36 cellular contexts compared by ENCODE assay signal in genomic region chr2:27412419-27413152, GRCh38. TPM values are rescaled to one million over a fixed set of nuclear protein-coding genes. Genes with fewer than 3 reads are reported as not detected.
"Had no signal": no experiment of that assay in that cellular context is flagged by ENCODE, and none has a peak within 500 bp of the region (broad histone marks: within the 10 kb centered on the region; RNA-seq: fewer than 3 reads in every experiment).

No MANE protein-coding gene starts in this region.

- H3K27me3 Mint-ChIP-seq: activated B cell treated with CpG ODN at 0.5 μM for 24 hours; activated CD4-positive, alpha-beta memory T cell treated with anti-CD3 and anti-CD28 coated beads for 36 hours had no signal

- DNase-seq: activated B cell treated with CpG ODN at 0.5 μM for 24 hours; activated CD4-positive, alpha-beta memory T cell treated with anti-CD3 and anti-CD28 coated beads for 36 hours; activated CD4-positive, alpha-beta T cell treated with anti-CD3 and anti-CD28 coated beads for 4 hours; activated CD4-positive, alpha-beta T cell treated with anti-CD3 and anti-CD28 coated beads, Interleukin-2, amount 50 U/mL, for 1 hour; activated CD4-positive, CD25-positive, alpha-beta regulatory T cell treated with anti-CD3 and anti-CD28 coated beads, Interleukin-2, amount 50 U/mL, for 72 hours; activated CD8-positive, alpha-beta memory T cell treated with anti-CD3 and anti-CD28 coated beads, Interleukin-2, amount 50 U/mL, for 4 hours; activated gamma-delta T cell treated with Interleukin-2 at 50 U/mL for 16 hours; activated naive CD4-positive, alpha-beta T cell treated with anti-CD3 and anti-CD28 coated beads for 36 hours; activated T-cell treated with anti-CD3 and anti-CD28 coated beads for 4 hours; activated T-cell treated with anti-CD3 and anti-CD28 coated beads, Interleukin-2, amount 50 U/mL, for 4 hours; adrenal gland; body of pancreas; MM.1S; MV-4-11; NCI-H1092; NCI-H1436 treated with DMSO at 0.1 percent for 48 hours; NCI-H1694 treated with DMSO at 0.1 percent for 48 hours; NCI-H2029; NCI-H345; NCI-H524 treated with DMSO at 0.1 percent for 48 hours; NCI-H748 treated with DMSO at 0.1 percent for 48 hours; NK-92 treated with Interleukin-12 subunit alpha and Interleukin-12 subunit beta, amount 100 ng/mL, for 24 hours; PC-3; Peyer's patch; Right ventricle myocardium superior; RPMI8226; SW 1271; T-helper 1 cell; T-helper 2 cell; T-helper 9 cell had no signal

- H3K9me3 Mint-ChIP-seq: activated B cell treated with CpG ODN at 0.5 μM for 24 hours; activated CD4-positive, alpha-beta memory T cell treated with anti-CD3 and anti-CD28 coated beads for 36 hours; activated naive CD4-positive, alpha-beta T cell treated with anti-CD3 and anti-CD28 coated beads for 36 hours; activated T-cell treated with anti-CD3 and anti-CD28 coated beads, Interleukin-2, amount 50 U/mL, for 4 hours; activated T-helper 1 cell treated with anti-CD3 and anti-CD28 coated beads, Interleukin-12 subunit alpha, Interleukin-12 subunit beta, Interleukin-2, Interleukin-4 antibody, amounts not matched to agents 30 ng/mL and 10 ng/mL and 1 ng/mL, durations not matched to agents 14 hours and 24 hours and 36 hours had no signal

- H3K4me3 Mint-ChIP-seq: activated B cell treated with CpG ODN at 0.5 μM for 24 hours; activated CD4-positive, alpha-beta memory T cell treated with anti-CD3 and anti-CD28 coated beads for 36 hours; activated naive CD4-positive, alpha-beta T cell treated with anti-CD3 and anti-CD28 coated beads for 36 hours; activated T-cell treated with anti-CD3 and anti-CD28 coated beads, Interleukin-2, amount 50 U/mL, for 4 hours; activated T-helper 1 cell treated with anti-CD3 and anti-CD28 coated beads, Interleukin-12 subunit alpha, Interleukin-12 subunit beta, Interleukin-2, Interleukin-4 antibody, amounts not matched to agents 30 ng/mL and 10 ng/mL and 1 ng/mL, durations not matched to agents 14 hours and 24 hours and 36 hours had no signal

- ATAC-seq: activated naive CD4-positive, alpha-beta T cell treated with anti-CD3 and anti-CD28 coated beads, Interleukin-2, amount 50 U/mL, for 72 hours; activated T-cell treated with anti-CD3 and anti-CD28 coated beads, Interleukin-2, amount 50 U/mL, for 4 hours; body of pancreas; PC-3 had no signal

- H3K27me3 ChIP-seq: adrenal gland, body of pancreas, breast epithelium, Peyer's patch had no signal

- FAIRE-seq: astrocyte had no signal

- H3K27ac Mint-ChIP-seq: activated B cell treated with CpG ODN at 0.5 μM for 24 hours; activated CD4-positive, alpha-beta memory T cell treated with anti-CD3 and anti-CD28 coated beads for 36 hours; activated naive CD4-positive, alpha-beta T cell treated with anti-CD3 and anti-CD28 coated beads for 36 hours; activated naive CD4-positive, alpha-beta T cell treated with anti-CD3 and anti-CD28 coated beads, Interleukin-2, amount 50 U/mL, for 72 hours; activated T-helper 1 cell treated with anti-CD3 and anti-CD28 coated beads, Interleukin-12 subunit alpha, Interleukin-12 subunit beta, Interleukin-2, Interleukin-4 antibody, amounts not matched to agents 30 ng/mL and 10 ng/mL and 1 ng/mL, durations not matched to agents 14 hours and 24 hours and 36 hours had no signal

- H3K9me3 ChIP-seq: adrenal gland, body of pancreas, breast epithelium, Peyer's patch had no signal

- H3K36me3 ChIP-seq: adrenal gland, breast epithelium, Peyer's patch had no signal

- H3K4me3 ChIP-seq: adrenal gland, body of pancreas, breast epithelium, Peyer's patch had no signal

- H3K27ac ChIP-seq: adrenal gland, body of pancreas, breast epithelium, Peyer's patch, VCaP had no signal

RNA-seq across cellular contexts. Expression of gene KRTCAP3, which starts 29.6 kb away (rescaled TPM):
- total RNA-seq: cardiac septum had no signal
